ENCODE assay signal across 1 cellular context in the genomic region with DNA sequence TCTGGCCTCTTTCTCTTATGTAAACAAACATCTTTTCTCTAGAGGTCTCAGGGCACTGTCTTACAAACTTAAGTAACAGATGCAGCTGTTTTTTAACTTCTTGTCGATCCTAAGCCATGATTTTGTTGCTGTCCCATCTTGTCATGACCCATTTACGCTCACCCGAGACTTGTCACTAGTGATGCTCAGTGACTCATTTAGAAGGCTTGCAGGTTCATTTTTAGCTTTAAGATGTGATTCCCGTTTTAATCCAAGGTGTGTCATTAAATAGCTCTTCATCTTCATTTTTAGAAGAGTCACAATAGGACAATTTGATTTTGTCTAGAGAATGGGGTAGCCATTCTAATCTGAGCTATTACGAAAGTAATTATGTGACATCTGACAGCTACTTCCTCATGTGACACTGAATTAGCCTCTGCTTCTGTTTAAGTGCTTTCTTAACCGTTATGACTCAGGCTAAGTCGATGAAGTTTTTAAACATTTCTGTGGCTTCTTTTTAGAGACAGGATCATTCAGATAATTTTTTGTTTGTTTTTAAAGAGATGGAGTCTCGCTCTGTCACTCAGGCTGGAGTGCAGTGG.
TF ChIP-seq lines count a peak whose summit lies in the region.

No MANE protein-coding gene starts in this region.

TF ChIP-seq in HepG2, 621 proteins besides CTCF, POLR2A, EP300 and RAD21 (continued from another document):
- TF ChIP-seq, protein P1, sequence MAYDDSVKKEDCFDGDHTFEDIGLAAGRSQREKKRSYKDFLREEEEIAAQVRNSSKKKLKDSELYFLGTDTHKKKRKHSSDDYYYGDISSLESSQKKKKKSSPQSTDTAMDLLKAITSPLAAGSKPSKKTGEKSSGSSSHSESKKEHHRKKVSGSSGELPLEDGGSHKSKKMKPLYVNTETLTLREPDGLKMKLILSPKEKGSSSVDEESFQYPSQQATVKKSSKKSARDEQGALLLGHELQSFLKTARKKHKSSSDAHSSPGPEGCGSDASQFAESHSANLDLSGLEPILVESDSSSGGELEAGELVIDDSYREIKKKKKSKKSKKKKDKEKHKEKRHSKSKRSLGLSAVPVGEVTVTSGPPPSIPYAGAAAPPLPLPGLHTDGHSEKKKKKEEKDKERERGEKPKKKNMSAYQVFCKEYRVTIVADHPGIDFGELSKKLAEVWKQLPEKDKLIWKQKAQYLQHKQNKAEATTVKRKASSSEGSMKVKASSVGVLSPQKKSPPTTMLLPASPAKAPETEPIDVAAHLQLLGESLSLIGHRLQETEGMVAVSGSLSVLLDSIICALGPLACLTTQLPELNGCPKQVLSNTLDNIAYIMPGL (CRISPR knock-in tag; IDR thresholded peaks at IDR 0.05; ENCODE audit: borderline replicate concordance in 1 of 2, low read depth in 1 of 2) = no peak
- TF ChIP-seq ZC3H4 (CRISPR knock-in tag; IDR thresholded peaks at IDR 0.05; ENCODE audit: borderline replicate concordance) = no peak
